1 cellular context compared by ENCODE assay signal in genomic region chr20:63686492-63687321, GRCh38.
TF ChIP-seq lines count a peak whose summit lies in the region.

No MANE protein-coding gene starts in this region.

TF ChIP-seq in H1, 55 proteins besides CTCF, POLR2A, EP300 and RAD21 (continued from another document):
- TF ChIP-seq PHF8 (conservative IDR thresholded peaks at IDR 0.05; ENCODE audit: low read depth, low read length) (no peak), USF2 (IDR thresholded peaks at IDR 0.05; ENCODE audit: low read length) (no peak), GTF2F1 (IDR thresholded peaks at IDR 0.05; ENCODE audit: borderline replicate concordance, low read depth, low read length) (no peak), RNF2 (IDR thresholded peaks at IDR 0.05; ENCODE audit: borderline replicate concordance, low read depth, low read length, missing control alignments, poor library complexity, severe bottlenecking) (no peak), SRF (IDR thresholded peaks at IDR 0.05; ENCODE audit: low read depth, low read length) (no peak), SUZ12 (IDR thresholded peaks at IDR 0.05; ENCODE audit: low read length) (no peak), SIRT6 (IDR thresholded peaks at IDR 0.05; ENCODE audit: low read length) (no peak), TAF1 (IDR thresholded peaks at IDR 0.05; ENCODE audit: low read depth, low read length) (no peak)
